20 cellular contexts compared by ENCODE assay signal in genomic region chr10:121838931-121839330, GRCh38.
DNase-seq lines count a peak whose midpoint lies in the region; ATAC-seq and TF ChIP-seq lines count a peak whose summit lies in the region.
"Had no signal": no experiment of that assay in that cellular context is flagged by ENCODE, and none has a peak within 500 bp of the region (broad histone marks: within the 10 kb centered on the region; RNA-seq: fewer than 3 reads in every experiment).

No MANE protein-coding gene starts in this region.

- ATAC-seq in GM18868 (IDR thresholded peaks at IDR 0.05; ENCODE audit: unreplicated experiment) (no peak), esophagus mucosa (no peak), GM18870 (IDR thresholded peaks at IDR 0.05; ENCODE audit: unreplicated experiment) (no peak), HG02973 (IDR thresholded peaks at IDR 0.05; ENCODE audit: unreplicated experiment) (no peak)
- ATAC-seq: K562 had no signal

- peak overlapping the region; percentile 4 for H3K4me3 ChIP-seq in NB4 (ENCODE audit: low read depth, low read length)
- H3K4me3 ChIP-seq: BLaER1, HAP-1, K562, Peyer's patch had no signal

- DNase-seq in NCI-H1436 (lab: John Stamatoyannopoulos, UW) (peak; percentile 6), NCI-H1436 treated with DMSO at 0.1 percent for 48 hours (lab: John Stamatoyannopoulos, UW) (no peak), NB4 (ENCODE audit: low read depth) (peak; percentile 94), UCSD-AML1 (lab: John Stamatoyannopoulos, UW; ENCODE audit: unreplicated experiment) (peak; percentile 63)
- DNase-seq: EL; NCI-H1417 treated with DMSO at 0.1 percent for 48 hours; NCI-H2081; NCI-H2227 treated with DMSO at 0.1 percent for 48 hours; NCI-H69; NK-92 treated with Interleukin-12 subunit alpha and Interleukin-12 subunit beta, amount 100 ng/mL, for 24 hours; Peyer's patch; Right ventricle myocardium superior; T-helper 2 cell had no signal

- TF ChIP-seq POLR2A in NB4 (IDR thresholded peaks at IDR 0.05; ENCODE audit: extremely low read depth, insufficient read length): no peak

- TF ChIP-seq CTCF in NB4 (IDR thresholded peaks at IDR 0.05; ENCODE audit: low read depth, low read length): no peak
